In genomic region chr2:37263839-37264238, GRCh38 we compare ENCODE assay signal across 14 cellular contexts. TPM values are rescaled to one million over a fixed set of nuclear protein-coding genes. Genes with fewer than 3 reads are reported as not detected.
DNase-seq lines count a peak whose midpoint lies in the region; FAIRE-seq and TF ChIP-seq lines count a peak whose summit lies in the region.
"Had no signal": no experiment of that assay in that cellular context is flagged by ENCODE, and none has a peak within 500 bp of the region (broad histone marks: within the 10 kb centered on the region; RNA-seq: fewer than 3 reads in every experiment).

No MANE protein-coding gene starts in this region.

- H3K4me3 Mint-ChIP-seq in astrocyte (ENCODE audit: unreplicated experiment) = no peak overlapping the region

- H3K27ac ChIP-seq in DOHH2 (ENCODE audit: low read depth, low read length) = peak overlapping the region; percentile 48
- H3K27ac ChIP-seq in KMS-11 = peak overlapping the region; percentile 0; the same call in 1 of the 2 replicates
- H3K27ac ChIP-seq in astrocyte (ENCODE audit: low read depth, low read length) = no peak overlapping the region
- H3K27ac ChIP-seq in smooth muscle cell (ENCODE audit: low read depth) = no peak overlapping the region
- H3K27ac ChIP-seq: PC-9 had no signal

- no peak for FAIRE-seq in astrocyte (lab: Jason Lieb, UNC)

- no peaks in the 10 kb centered on the region for H3K9me2 ChIP-seq in DOHH2 (replicated peaks; ENCODE audit: control insufficient read depth, low read length)

- DNase-seq in astrocyte (ENCODE audit: low read depth) = no peak
- DNase-seq in left kidney (ENCODE audit: low read depth, low spot score) = peak; percentile 2
- no peak for DNase-seq in NCI-H1694 (lab: John Stamatoyannopoulos, UW)
- no peak for DNase-seq in posterior cingulate gyrus
- no peak for DNase-seq in smooth muscle cell (lab: John Stamatoyannopoulos, UW; ENCODE audit: unreplicated experiment)
- DNase-seq: AML-193, DND-41, GF-D8, NCI-H1048, NCI-H146, NCI-H446, PC-9 had no signal

- intact Hi-C loops in posterior cingulate gyrus (cut with DNase I) = no loop called here

- H3K4me2 ChIP-seq in DOHH2 (ENCODE audit: low read length) (peak overlapping the region; percentile 54), KMS-11 (no peak overlapping the region), astrocyte (ENCODE audit: low read length) (no peak overlapping the region), smooth muscle cell (no peak overlapping the region)
- H3K4me2 ChIP-seq: PC-9 had no signal

- H3K9me3 Mint-ChIP-seq in astrocyte (ENCODE audit: unreplicated experiment) = no peaks in the 10 kb centered on the region

- H3K79me2 ChIP-seq in DOHH2 (ENCODE audit: control insufficient read depth, low read length) (no peaks in the 10 kb centered on the region), KMS-11 (ENCODE audit: insufficient read depth, low read depth) (peaks cover 34% of the 10 kb centered on the region; the same call in 1 of the 2 replicates), astrocyte (ENCODE audit: insufficient read depth, low read length) (no peaks in the 10 kb centered on the region), smooth muscle cell (ENCODE audit: low read depth) (no peaks in the 10 kb centered on the region)

- peaks cover 53% of the 10 kb centered on the region for H3K36me3 ChIP-seq in DOHH2 (ENCODE audit: control insufficient read depth, low read length)
- peaks cover 50% of the 10 kb centered on the region; the same call in 1 of the 2 replicates for H3K36me3 ChIP-seq in KMS-11 (ENCODE audit: insufficient read depth)
- peaks cover 24% of the 10 kb centered on the region for H3K36me3 ChIP-seq in astrocyte (ENCODE audit: insufficient read depth, low read length)
- peaks cover 24% of the 10 kb centered on the region for H3K36me3 ChIP-seq in smooth muscle cell (ENCODE audit: low read depth)

- H4K20me1 ChIP-seq in DOHH2 (ENCODE audit: control insufficient read depth, insufficient read depth, low read depth, low read length) (no peaks in the 10 kb centered on the region), KMS-11 (ENCODE audit: insufficient read depth) (no peaks in the 10 kb centered on the region), astrocyte (ENCODE audit: insufficient read depth, low read length) (peaks cover 8% of the 10 kb centered on the region), smooth muscle cell (ENCODE audit: low read depth) (peaks cover 3% of the 10 kb centered on the region)

- no peak overlapping the region for H3K9ac ChIP-seq in KMS-11
- no peak overlapping the region for H3K9ac ChIP-seq in astrocyte (ENCODE audit: low read length)
- no peak overlapping the region for H3K9ac ChIP-seq in smooth muscle cell (ENCODE audit: low read depth)

- H3K27ac Mint-ChIP-seq in astrocyte (ENCODE audit: unreplicated experiment) = no peak overlapping the region

- no peaks in the 10 kb centered on the region for H3K9me3 ChIP-seq in DOHH2 (ENCODE audit: control insufficient read depth, insufficient read depth, low read length)
- H3K9me3 ChIP-seq in astrocyte (ENCODE audit: insufficient read depth, low read depth, low read length) = no peaks in the 10 kb centered on the region
- no peaks in the 10 kb centered on the region for H3K9me3 ChIP-seq in smooth muscle cell (replicated peaks; ENCODE audit: low read depth)

- no peak overlapping the region for H2AFZ ChIP-seq in KMS-11 (ENCODE audit: low read depth)
- no peak overlapping the region for H2AFZ ChIP-seq in astrocyte (ENCODE audit: low read depth, low read length)
- H2AFZ ChIP-seq in smooth muscle cell (ENCODE audit: low read depth) = no peak overlapping the region
- H2AFZ ChIP-seq: PC-9 had no signal

- H3K4me3 ChIP-seq in DOHH2 (ENCODE audit: low read length) (no peak overlapping the region), KMS-11 (IDR thresholded peaks at IDR 0.05; ENCODE audit: insufficient read depth, low read depth, low read length) (no peak overlapping the region), astrocyte (ENCODE audit: insufficient read depth, low read depth, low read length) (no peak overlapping the region), smooth muscle cell (no peak overlapping the region)
- H3K4me3 ChIP-seq: PC-9 had no signal

- peaks cover 13% of the 10 kb centered on the region for H3K4me1 Mint-ChIP-seq in astrocyte (ENCODE audit: low read depth, unreplicated experiment)

- peaks cover 8% of the 10 kb centered on the region; the same call in 1 of the 2 replicates for H3F3A ChIP-seq in DOHH2 (ENCODE audit: control insufficient read depth, insufficient read depth)
- H3F3A ChIP-seq in smooth muscle cell (ENCODE audit: low read depth) = no peaks in the 10 kb centered on the region

- no peaks in the 10 kb centered on the region for H3K27me3 Mint-ChIP-seq in astrocyte (ENCODE audit: low read depth, unreplicated experiment)

- TF ChIP-seq CTCF in DOHH2 (IDR thresholded peaks at IDR 0.05; ENCODE audit: low read depth, low read length, poor library complexity, severe bottlenecking) = peak; percentile 30
- no peak for TF ChIP-seq CTCF in KMS-11 (conservative IDR thresholded peaks at IDR 0.05; ENCODE audit: low read depth, low read length)
- TF ChIP-seq CTCF in astrocyte (IDR thresholded peaks at IDR 0.05; ENCODE audit: insufficient read depth, low read depth, low read length) = peak; percentile 4
- TF ChIP-seq CTCF in smooth muscle cell (IDR thresholded peaks at IDR 0.05; ENCODE audit: borderline replicate concordance, insufficient read depth, poor library complexity, severe bottlenecking) = no peak

- 93% methylated on average over 2 of the region's 2 CpGs for WGBS in smooth muscle cell (ENCODE audit: low lambda C conversion rate)

- H3K27me3 ChIP-seq in DOHH2 (ENCODE audit: control insufficient read depth, low read length) (no peaks in the 10 kb centered on the region), KMS-11 (ENCODE audit: insufficient read depth, low read depth) (no peaks in the 10 kb centered on the region), astrocyte (ENCODE audit: insufficient read depth, low read length) (no peaks in the 10 kb centered on the region), smooth muscle cell (ENCODE audit: low read depth) (no peaks in the 10 kb centered on the region)

- peaks cover 7% of the 10 kb centered on the region for H3K36me3 Mint-ChIP-seq in astrocyte (ENCODE audit: low read depth, unreplicated experiment)

- H3K4me1 ChIP-seq in DOHH2 (ENCODE audit: control insufficient read depth, low read length) (peaks cover 24% of the 10 kb centered on the region), KMS-11 (ENCODE audit: low read depth, poor library complexity, severe bottlenecking) (peaks cover 30% of the 10 kb centered on the region), astrocyte (ENCODE audit: insufficient read depth, low read length) (no peaks in the 10 kb centered on the region), smooth muscle cell (ENCODE audit: low read depth) (no peaks in the 10 kb centered on the region)

RNA-seq across cellular contexts. Expression of gene NDUFAF7, which starts 32.4 kb away (rescaled TPM):
- total RNA-seq in astrocyte = 23.1 and 24.2 TPM in 2 replicates
- total RNA-seq in smooth muscle cell = 14.5 and 46.9 TPM in 2 replicates
- polyA plus RNA-seq in smooth muscle cell = 13.4 and 16.5 TPM in 2 replicates

RNA-seq across cellular contexts. Expression of gene CEBPZ, which starts 32.4 kb away (rescaled TPM):
- 47.5 and 48.5 TPM in 2 replicates for total RNA-seq in astrocyte
- 41.8 and 51.4 TPM in 2 replicates for total RNA-seq in smooth muscle cell
- polyA plus RNA-seq in smooth muscle cell = 18.9 and 19.1 TPM in 2 replicates

Comparison
In these comparisons a context has a peak if more than half of its experiments do, and no peak if none do; other contexts are left out.
1. H3K27ac ChIP-seq: peak in DOHH2 (single experiment) and KMS-11 (single experiment); none in astrocyte (single experiment) and smooth muscle cell (single experiment).
2. CTCF ChIP-seq: peak in DOHH2 (single experiment) and astrocyte (single experiment); none in KMS-11 (single experiment) and smooth muscle cell (single experiment).